ENCODE assay signal across 23 cellular contexts in genomic region chr17:79953335-79953734, GRCh38.
DNase-seq lines count a peak whose midpoint lies in the region; ATAC-seq, FAIRE-seq and TF ChIP-seq lines count a peak whose summit lies in the region.
"Had no signal": no experiment of that assay in that cellular context is flagged by ENCODE, and none has a peak within 500 bp of the region (broad histone marks: within the 10 kb centered on the region; RNA-seq: fewer than 3 reads in every experiment).

No MANE protein-coding gene starts in this region.

- H3K27ac ChIP-seq in BLaER1 treated with 17β-estradiol and CSF1 and Interleukin-3, amounts not matched to agents 10 nM and 100 nM = no peak overlapping the region
- no peak overlapping the region for H3K27ac ChIP-seq in K562 (ENCODE audit: extremely low read depth, low read depth, low read length)
- H3K27ac ChIP-seq: HL-60, PC-9 had no signal

- no peak for TF ChIP-seq RAD21 in K562 (CRISPR knock-in tag; conservative IDR thresholded peaks at IDR 0.05 in 1 of 2, IDR thresholded peaks at IDR 0.05 in 1 of 2)

- no peak for TF ChIP-seq EP300 in K562 (IDR thresholded peaks at IDR 0.05; ENCODE audit: low read length)

- peaks cover 28 to 65% (median 58%) of the 10 kb centered on the region in 10 experiments for H3K4me1 ChIP-seq in BLaER1 treated with 17β-estradiol and CSF1 and Interleukin-3, amounts not matched to agents 10 nM and 100 nM
- peaks cover 0 to 35% of the 10 kb centered on the region in 2 experiments; a peak in 2 of 5 replicates for H3K4me1 ChIP-seq in K562 (replicated peaks in 1 of 2; ENCODE audit: control insufficient read depth in 2 of 2, insufficient read depth in 2 of 2, low read length in 2 of 2)

- no peaks in the 10 kb centered on the region for H3K9me3 Mint-ChIP-seq in type B pancreatic cell
- no peaks in the 10 kb centered on the region for H3K9me3 Mint-ChIP-seq in Calu3 (ENCODE audit: low read depth, unreplicated experiment)
- H3K9me3 Mint-ChIP-seq: CD4-positive, alpha-beta T cell had no signal

- FAIRE-seq in K562 (lab: Jason Lieb, UNC) = no peak
- FAIRE-seq: GM12891 had no signal

- ATAC-seq in K562 (no peak), GM21515 (IDR thresholded peaks at IDR 0.05; ENCODE audit: unreplicated experiment) (no peak), HG03095 (IDR thresholded peaks at IDR 0.05; ENCODE audit: unreplicated experiment) (no peak)
- ATAC-seq: HCT116 had no signal

- POLR2A ChIA-PET in K562 (lab: Yijun Ruan, JAX) = interaction anchor here (0.6 to 0.8 kb wide), 3 partner anchors 22 to 37 kb away, joined by 3 to 4 read pairs (median 3); no protein-coding TSS in a partner anchor

- BruUV-seq in K562 (replicated peaks; lab: Mats Ljungman, UMichigan) (no TSS peak), Calu3 (replicated peaks; lab: Mats Ljungman, UMichigan) (no TSS peak)

- H3K27ac Mint-ChIP-seq in type B pancreatic cell = no peak overlapping the region
- H3K27ac Mint-ChIP-seq in Calu3 (ENCODE audit: unreplicated experiment) = no peak overlapping the region
- H3K27ac Mint-ChIP-seq: CD4-positive, alpha-beta T cell had no signal

- H3K27me3 Mint-ChIP-seq in type B pancreatic cell (no peaks in the 10 kb centered on the region), Calu3 (ENCODE audit: unreplicated experiment) (no peaks in the 10 kb centered on the region)
- H3K27me3 Mint-ChIP-seq: CD4-positive, alpha-beta T cell had no signal

- no peaks in the 10 kb centered on the region for H3K79me2 ChIP-seq in K562 (ENCODE audit: control insufficient read depth, insufficient read depth, low read length)

- peak overlapping the region in 7 of 11 experiments; percentile 91 to 99 (median 96); a peak in 10 of 22 replicates for H3K4me2 ChIP-seq in BLaER1 treated with 17β-estradiol and CSF1 and Interleukin-3, amounts not matched to agents 10 nM and 100 nM
- no peak overlapping the region for H3K4me2 ChIP-seq in K562 (ENCODE audit: insufficient read depth, low read length)
- H3K4me2 ChIP-seq: PC-9, SK-N-SH had no signal

- CTCF ChIA-PET in K562 (lab: Yijun Ruan, JAX; ENCODE audit: low intra/inter-chr PET ratio) (no interaction called here), Calu3 (lab: Charles Lee) (no interaction called here)

- no peak overlapping the region for H3K4me3 Mint-ChIP-seq in type B pancreatic cell
- H3K4me3 Mint-ChIP-seq in Calu3 (ENCODE audit: low read depth, unreplicated experiment) = no peak overlapping the region
- H3K4me3 Mint-ChIP-seq: CD4-positive, alpha-beta T cell had no signal

- peaks cover 14 to 48% (median 25%) of the 10 kb centered on the region in 11 experiments; a peak in 21 of 22 replicates for H3K27me3 ChIP-seq in BLaER1 treated with 17β-estradiol and CSF1 and Interleukin-3, amounts not matched to agents 10 nM and 100 nM
- H3K27me3 ChIP-seq in K562 (ENCODE audit: control insufficient read depth in 2 of 2, insufficient read depth in 2 of 2, low read length in 2 of 2) = peaks cover 70 to 83% of the 10 kb centered on the region in 2 experiments
- H3K27me3 ChIP-seq: BE2C had no signal

- no peak overlapping the region for H3K9ac ChIP-seq in BLaER1 treated with 17β-estradiol and CSF1 and Interleukin-3, amounts not matched to agents 10 nM and 100 nM
- H3K9ac ChIP-seq in K562 (ENCODE audit: insufficient read depth in 1 of 2, low read depth in 2 of 2, low read length in 2 of 2) = no peak overlapping the region
- H3K9ac ChIP-seq: SK-N-SH had no signal

- H2AFZ ChIP-seq in K562 (ENCODE audit: low read depth, low read length) = no peak overlapping the region
- H2AFZ ChIP-seq: PC-9 had no signal

- H3K9me1 ChIP-seq in K562 (ENCODE audit: control insufficient read depth, insufficient read depth, low read length) = no peaks in the 10 kb centered on the region

- H3K9me3 ChIP-seq in BLaER1 treated with 17β-estradiol and CSF1 and Interleukin-3, amounts not matched to agents 10 nM and 100 nM (replicated peaks in 1 of 11) = no peaks in the 10 kb centered on the region
- H3K9me3 ChIP-seq in K562 (replicated peaks; ENCODE audit: control insufficient read depth, insufficient read depth, low read depth, low read length) = no peaks in the 10 kb centered on the region
- H3K9me3 ChIP-seq: BE2C, SK-N-SH had no signal

- in situ Hi-C loops in K562 (cut with MboI) = no loop called here

- H3K4me3 ChIP-seq in BLaER1 treated with 17β-estradiol and CSF1 and Interleukin-3, amounts not matched to agents 10 nM and 100 nM = no peak overlapping the region
- H3K4me3 ChIP-seq in K562 = no peak overlapping the region
- H3K4me3 ChIP-seq: PC-9 had no signal

- peaks cover 57% of the 10 kb centered on the region for H3K4me1 Mint-ChIP-seq in type B pancreatic cell (ENCODE audit: unreplicated experiment)
- no peaks in the 10 kb centered on the region for H3K4me1 Mint-ChIP-seq in Calu3 (ENCODE audit: low read depth, unreplicated experiment)

- no peak for TF ChIP-seq POLR2A in K562 (conservative IDR thresholded peaks at IDR 0.05)

- peaks cover 7 to 76% (median 29%) of the 10 kb centered on the region in 11 experiments; a peak in 19 of 22 replicates for H4K20me1 ChIP-seq in BLaER1 treated with 17β-estradiol and CSF1 and Interleukin-3, amounts not matched to agents 10 nM and 100 nM
- H4K20me1 ChIP-seq in K562 (replicated peaks; ENCODE audit: control insufficient read depth, insufficient read depth, low read length) = peaks cover 16% of the 10 kb centered on the region; the same call in 1 of the 2 replicates

- TF ChIP-seq CTCF in K562 (IDR thresholded peaks at IDR 0.05 in 2 of 3, conservative IDR thresholded peaks at IDR 0.05 in 1 of 3; ENCODE audit: insufficient read depth in 2 of 3, low read depth in 1 of 3, low read length in 3 of 3) (no peak), type B pancreatic cell (conservative IDR thresholded peaks at IDR 0.05) (no peak), Calu3 (IDR thresholded peaks at IDR 0.05; ENCODE audit: unreplicated experiment) (no peak)

- H3K36me3 Mint-ChIP-seq in type B pancreatic cell (no peaks in the 10 kb centered on the region), Calu3 (ENCODE audit: insufficient read depth, unreplicated experiment) (peaks cover 8% of the 10 kb centered on the region)

- intact Hi-C loops in K562 (cut with micrococcal nuclease) = no loop called here
- intact Hi-C loops in Calu3 (cut with micrococcal nuclease; ENCODE audit: unreplicated experiment) = no loop called here

- peaks cover 0 to 14% (median 0%) of the 10 kb centered on the region in 11 experiments; a peak in 5 of 22 replicates for H3K36me3 ChIP-seq in BLaER1 treated with 17β-estradiol and CSF1 and Interleukin-3, amounts not matched to agents 10 nM and 100 nM
- no peaks in the 10 kb centered on the region for H3K36me3 ChIP-seq in K562 (ENCODE audit: control insufficient read depth, insufficient read depth, low read length)

- DNase-seq in K562 (ENCODE audit: extremely low read depth in 1 of 4, low spot score in 3 of 4) = no peak
- DNase-seq in islet precursor cell = peak; percentile 12
- peak; percentile 11 for DNase-seq in type B pancreatic cell (ENCODE audit: extremely low spot score, unreplicated experiment)
- DNase-seq in Calu3 = no peak
- DNase-seq: BE2C; CD4-positive, alpha-beta T cell; DMS153; GOT3; KG1; NCI-H1092; NCI-H1436 treated with DMSO at 0.1 percent for 48 hours; NCI-H1930; NCI-H510A; PC-9; RPMI8226; SHP77 treated with DMSO at 0.1 percent for 48 hours had no signal

TF ChIP-seq in K562, 482 proteins besides CTCF, POLR2A, EP300 and RAD21 (continues in another document):
- no peak for TF ChIP-seq KAT8 (IDR thresholded peaks at IDR 0.05; ENCODE audit: low read depth)
- TF ChIP-seq HLTF (IDR thresholded peaks at IDR 0.05) = no peak
- no peak for TF ChIP-seq GABPB1 (CRISPR knock-in tag; IDR thresholded peaks at IDR 0.05)
- TF ChIP-seq SETDB1 (IDR thresholded peaks at IDR 0.05; ENCODE audit: low read length) = no peak
- TF ChIP-seq GABPB2 (CRISPR knock-in tag; conservative IDR thresholded peaks at IDR 0.05) = no peak
- no peak for TF ChIP-seq DPF2 (IDR thresholded peaks at IDR 0.05)
- no peak for TF ChIP-seq DMBX1 (CRISPR knock-in tag; IDR thresholded peaks at IDR 0.05; ENCODE audit: borderline replicate concordance)
- no peak for TF ChIP-seq MTA1 (IDR thresholded peaks at IDR 0.05; ENCODE audit: borderline replicate concordance)
- no peak for TF ChIP-seq TCF7L2 (IDR thresholded peaks at IDR 0.05; ENCODE audit: low read depth, low read length)
- peak; percentile 86 for TF ChIP-seq BCOR (IDR thresholded peaks at IDR 0.05)
- TF ChIP-seq TGIF2 (CRISPR knock-in tag; IDR thresholded peaks at IDR 0.05) = no peak
- no peak for TF ChIP-seq PHB (CRISPR knock-in tag; IDR thresholded peaks at IDR 0.05)
- TF ChIP-seq SMARCA4 (IDR thresholded peaks at IDR 0.05) = no peak
- peak; percentile 98 for TF ChIP-seq RBM25 (IDR thresholded peaks at IDR 0.05; ENCODE audit: low read depth, low read length, severe bottlenecking)
- TF ChIP-seq ZNF316 (IDR thresholded peaks at IDR 0.05) = peak; percentile 46; the same call in 1 of the 2 replicates
- TF ChIP-seq ZZZ3 (IDR thresholded peaks at IDR 0.05) = no peak
- TF ChIP-seq BDP1 (IDR thresholded peaks at IDR 0.05; ENCODE audit: insufficient read depth, insufficient read length) = no peak
- no peak for TF ChIP-seq ATF1 (CRISPR knock-in tag; IDR thresholded peaks at IDR 0.05)
- no peak for TF ChIP-seq ATF1 (tag; IDR thresholded peaks at IDR 0.05)
- no peak for TF ChIP-seq DLX4 (CRISPR knock-in tag; IDR thresholded peaks at IDR 0.05)
- no peak for TF ChIP-seq ZNF445 (CRISPR knock-in tag; IDR thresholded peaks at IDR 0.05; ENCODE audit: low read depth)
- no peak for TF ChIP-seq TFAM (CRISPR knock-in tag; conservative IDR thresholded peaks at IDR 0.05)

Comparison
In these comparisons a context has a peak if more than half of its experiments do, and no peak if none do; other contexts are left out.
1. DNase-seq: peak in islet precursor cell (single experiment) and type B pancreatic cell (single experiment); none in K562 (0 of 4) and Calu3 (single experiment).